In genomic region chr4:169256101-169256612, GRCh38 we compare ENCODE assay signal across 22 cellular contexts. TPM values are rescaled to one million over a fixed set of nuclear protein-coding genes. Genes with fewer than 3 reads are reported as not detected.
DNase-seq lines count a peak whose midpoint lies in the region; ATAC-seq, FAIRE-seq and TF ChIP-seq lines count a peak whose summit lies in the region.
"Had no signal": no experiment of that assay in that cellular context is flagged by ENCODE, and none has a peak within 500 bp of the region (broad histone marks: within the 10 kb centered on the region; RNA-seq: fewer than 3 reads in every experiment).

No MANE protein-coding gene starts in this region.

- H2AFZ ChIP-seq in HepG2 (ENCODE audit: low read length) = no peak overlapping the region

- no peak for ATAC-seq in HepG2
- ATAC-seq in right lobe of liver = no peak
- ATAC-seq in pancreas = no peak
- ATAC-seq: effector memory CD8-positive, alpha-beta T cell; left lung; stimulated activated naive CD8-positive, alpha-beta T cell treated with anti-CD3 and anti-CD28 coated beads, Interleukin-15, Interleukin-2, amounts not matched to agents 100 U/mL and 50 U/mL, for 24 hours had no signal

- H3K27ac ChIP-seq in HepG2 (ENCODE audit: extremely low read length, insufficient read depth, low read length) = no peak overlapping the region
- H3K27ac ChIP-seq in right lobe of liver = no peak overlapping the region
- H3K27ac ChIP-seq in SJSA1 = peak overlapping the region; percentile 94; the same call in 1 of the 2 replicates
- H3K27ac ChIP-seq in spleen = no peak overlapping the region
- no peak overlapping the region for H3K27ac ChIP-seq in endodermal cell (ENCODE audit: low read depth, low read length)
- no peak overlapping the region for H3K27ac ChIP-seq in pancreas
- H3K27ac ChIP-seq: SK-N-MC had no signal

- H3K4me3 ChIP-seq in HepG2 (replicated peaks in 1 of 3; ENCODE audit: insufficient read depth in 1 of 3, low read depth in 2 of 3, low read length in 3 of 3) (no peak overlapping the region), right lobe of liver (no peak overlapping the region), SJSA1 (no peak overlapping the region), spleen (no peak overlapping the region), endodermal cell (ENCODE audit: low read length) (no peak overlapping the region), pancreas (no peak overlapping the region)
- H3K4me3 ChIP-seq: left lung, SK-N-MC had no signal

- in situ Hi-C loops in HepG2 (cut with HindIII; ENCODE audit: extremely low pct_ligation_motif_present, low pct_unique_long_range_greater_than_20kb) = no loop called here

- no peaks in the 10 kb centered on the region for H3K9me3 Mint-ChIP-seq in endodermal cell
- H3K9me3 Mint-ChIP-seq: CD4-positive, alpha-beta memory T cell; effector memory CD8-positive, alpha-beta T cell; type B pancreatic cell had no signal

- H3K4me1 ChIP-seq in HepG2 (ENCODE audit: insufficient read depth, low read length) (peaks cover 62% of the 10 kb centered on the region), right lobe of liver (peaks cover 0 to 53% (median 24%) of the 10 kb centered on the region in 4 donors), SJSA1 (replicated peaks) (peaks cover 77% of the 10 kb centered on the region), spleen (peaks cover 9 to 66% (median 39%) of the 10 kb centered on the region in 6 donors), endodermal cell (ENCODE audit: control insufficient read depth, insufficient read depth, low read length) (peaks cover 29% of the 10 kb centered on the region), pancreas (peaks cover 34 to 65% (median 54%) of the 10 kb centered on the region in 3 donors)

- 96% methylated on average over 3 of the region's 3 CpGs for WGBS in HepG2 (ENCODE audit: low lambda C conversion rate)
- 85% methylated on average over 3 of the region's 3 CpGs for WGBS in right lobe of liver (ENCODE audit: insufficient coverage, low coverage, low lambda C conversion rate, missing lambda C conversion rate)
- 80 to 88% (median 82%) methylated on average over 3 of the region's 3 CpGs for WGBS in spleen, 5 donors
- WGBS in endodermal cell (ENCODE audit: insufficient coverage in 1 of 2, insufficient read length in 1 of 2), 2 experiments = 93% methylated on average over 2 of the region's 3 CpGs; no CpG with 5 or more reads in 1 of the 2 experiments
- WGBS in pancreas, 2 donors = 83 to 95% methylated on average over 3 of the region's 3 CpGs

- H3K36me3 Mint-ChIP-seq in endodermal cell (ENCODE audit: low read depth) = no peaks in the 10 kb centered on the region
- H3K36me3 Mint-ChIP-seq: CD4-positive, alpha-beta memory T cell; type B pancreatic cell had no signal

- intact Hi-C loops in HepG2 (cut with micrococcal nuclease; ENCODE audit: unreplicated experiment) (no loop called here), right lobe of liver (cut with DNase I) (no loop called here), spleen (cut with DNase I; ENCODE audit: low total_unique reads) (no loop called here), pancreas (cut with DNase I) (no loop called here)

- POLR2A ChIA-PET in HepG2 (lab: Yijun Ruan, JAX) = interaction anchor here (1.4 kb wide), 1 partner anchor 13 kb away, joined by 4 read pairs; no protein-coding TSS in a partner anchor

- H3K27me3 ChIP-seq in HepG2 (ENCODE audit: control insufficient read depth in 1 of 2, insufficient read depth in 2 of 2, low read length in 2 of 2) (no peaks in the 10 kb centered on the region), right lobe of liver (no peaks in the 10 kb centered on the region), SJSA1 (replicated peaks) (no peaks in the 10 kb centered on the region), spleen (replicated peaks in 1 of 7) (no peaks in the 10 kb centered on the region), endodermal cell (ENCODE audit: control insufficient read depth, insufficient read depth, low read length, poor library complexity, severe bottlenecking) (no peaks in the 10 kb centered on the region), pancreas (no peaks in the 10 kb centered on the region)
- H3K27me3 ChIP-seq: left lung had no signal

- TF ChIP-seq RAD21 in HepG2 (CRISPR knock-in tag; IDR thresholded peaks at IDR 0.05) = no peak

- no peak for DNase-seq in HepG2 (ENCODE audit: low spot score)
- DNase-seq in right lobe of liver = no peak
- no peak for DNase-seq in SJSA1 (ENCODE audit: low read depth in 1 of 2, low spot score in 2 of 2)
- DNase-seq in glomerular visceral epithelial cell (ENCODE audit: extremely low spot score) = peak; percentile 33
- DNase-seq in spleen = no peak
- DNase-seq in endodermal cell = no peak
- no peak for DNase-seq in pancreas
- DNase-seq in SHP77 (lab: John Stamatoyannopoulos, UW) = no peak
- DNase-seq: ACHN; activated CD4-positive, alpha-beta T cell treated with anti-CD3 and anti-CD28 coated beads, Interleukin-2, amount 50 U/mL, for 1 hour; CD4-positive, alpha-beta memory T cell; effector memory CD8-positive, alpha-beta T cell; foreskin melanocyte; left lung; NCI-H1092; NCI-H2107; NCI-H524 treated with DMSO at 0.1 percent for 48 hours; retina; stimulated activated naive CD8-positive, alpha-beta T cell treated with anti-CD3 and anti-CD28 coated beads, Interleukin-15, Interleukin-2, amounts not matched to agents 100 U/mL and 50 U/mL, for 24 hours had no signal

- no peaks in the 10 kb centered on the region for H3K27me3 Mint-ChIP-seq in endodermal cell (ENCODE audit: insufficient read depth)
- H3K27me3 Mint-ChIP-seq: type B pancreatic cell had no signal

- TF ChIP-seq EP300 in HepG2 (IDR thresholded peaks at IDR 0.05; ENCODE audit: low read depth in 2 of 2, low read length in 2 of 2) (no peak), HepG2 (CRISPR knock-in tag; IDR thresholded peaks at IDR 0.05; ENCODE audit: borderline replicate concordance) (no peak)

- H3K79me2 ChIP-seq in HepG2 (ENCODE audit: insufficient read depth, low read length) = peaks cover 11% of the 10 kb centered on the region

- H3K36me3 ChIP-seq in HepG2 (replicated peaks in 1 of 2; ENCODE audit: control insufficient read depth in 1 of 2, insufficient read depth in 2 of 2, low read length in 2 of 2) (no peaks in the 10 kb centered on the region), right lobe of liver (no peaks in the 10 kb centered on the region), SJSA1 (peaks cover 15% of the 10 kb centered on the region), spleen (no peaks in the 10 kb centered on the region), endodermal cell (ENCODE audit: control insufficient read depth, insufficient read depth, low read length) (no peaks in the 10 kb centered on the region), pancreas (no peaks in the 10 kb centered on the region)
- H3K36me3 ChIP-seq: left lung had no signal

- no peak overlapping the region for H3K27ac Mint-ChIP-seq in endodermal cell
- H3K27ac Mint-ChIP-seq: CD4-positive, alpha-beta memory T cell; effector memory CD8-positive, alpha-beta T cell; type B pancreatic cell had no signal

- peaks cover 65% of the 10 kb centered on the region for H3K4me1 Mint-ChIP-seq in endodermal cell
- H3K4me1 Mint-ChIP-seq: CD4-positive, alpha-beta memory T cell had no signal

- no peak for TF ChIP-seq POLR2A in HepG2 (IDR thresholded peaks at IDR 0.05; ENCODE audit: insufficient read depth in 1 of 2, low read depth in 2 of 2, low read length in 2 of 2)
- no peak for TF ChIP-seq POLR2A in right lobe of liver (IDR thresholded peaks at IDR 0.05)
- TF ChIP-seq POLR2A in spleen (IDR thresholded peaks at IDR 0.05) = no peak

- CTCF ChIA-PET in HepG2 (lab: Yijun Ruan, JAX; ENCODE audit: low intra/inter-chr PET ratio, low total read pairs) = no interaction called here

- FAIRE-seq in HepG2 (lab: Jason Lieb, UNC) = no peak
- no peak for FAIRE-seq in pancreas (lab: Jason Lieb, UNC)
- FAIRE-seq: H54 had no signal

- no TSS peak for BruUV-seq in HepG2 (replicated peaks; lab: Mats Ljungman, UMichigan)

- H3K4me3 Mint-ChIP-seq in endodermal cell = no peak overlapping the region
- H3K4me3 Mint-ChIP-seq: CD4-positive, alpha-beta memory T cell; effector memory CD8-positive, alpha-beta T cell; type B pancreatic cell had no signal

- H4K20me1 ChIP-seq in HepG2 (ENCODE audit: insufficient read depth, low read length) = no peaks in the 10 kb centered on the region

- H3K9me3 ChIP-seq in HepG2 (ENCODE audit: low read length) (no peaks in the 10 kb centered on the region), right lobe of liver (no peaks in the 10 kb centered on the region), SJSA1 (replicated peaks) (no peaks in the 10 kb centered on the region), spleen (no peaks in the 10 kb centered on the region), endodermal cell (ENCODE audit: control insufficient read depth, low read length) (no peaks in the 10 kb centered on the region), pancreas (no peaks in the 10 kb centered on the region)
- H3K9me3 ChIP-seq: left lung had no signal

- no peak overlapping the region for H3K9ac ChIP-seq in HepG2 (ENCODE audit: insufficient read depth, low read depth, low read length)
- H3K9ac ChIP-seq in endodermal cell (ENCODE audit: extremely low read depth, low read length, poor library complexity, severe bottlenecking) = no peak overlapping the region

- no peak overlapping the region for H3K4me2 ChIP-seq in HepG2 (ENCODE audit: low read depth, low read length)

- TF ChIP-seq CTCF in HepG2 (CRISPR knock-in tag; IDR thresholded peaks at IDR 0.05) (no peak), right lobe of liver (IDR thresholded peaks at IDR 0.05) (no peak), spleen (IDR thresholded peaks at IDR 0.05 in 8 of 11, conservative IDR thresholded peaks at IDR 0.05 in 3 of 11) (no peak), endodermal cell (conservative IDR thresholded peaks at IDR 0.05) (no peak), pancreas (IDR thresholded peaks at IDR 0.05) (no peak)

RNA-seq across cellular contexts. Expression of gene SH3RF1, which starts 14.6 kb away (rescaled TPM):
- 3.2 and 3.8 TPM in 2 replicates for total RNA-seq in HepG2 (2016; rRNA removed; fragmentation: Illumina TruSeq; extraction: Trizol)
- 1.3 and 2.3 TPM in 2 replicates for total RNA-seq in HepG2 (2016; cell fraction: cytosol; rRNA removed; fragmentation: Illumina TruSeq; extraction: Trizol; ENCODE audit: low read depth)
- 3.0 and 3.3 TPM in 2 replicates for total RNA-seq in HepG2 (2016; cell fraction: insoluble cytoplasmic fraction; rRNA removed; fragmentation: Illumina TruSeq; extraction: Trizol)
- 2.4 and 2.6 TPM in 2 replicates for total RNA-seq in HepG2 (2016; cell fraction: membrane; rRNA removed; fragmentation: Illumina TruSeq; extraction: Trizol)
- 7.0 and 12.0 TPM in 2 replicates for total RNA-seq in HepG2 (2016; cell fraction: nucleus; rRNA removed; fragmentation: Illumina TruSeq; extraction: Trizol)
- polyA plus RNA-seq in HepG2 (2011; rRNA removed) = 3.1 and 3.2 TPM in 2 replicates
- 1.9 and 2.5 TPM in 2 replicates for polyA plus RNA-seq in HepG2 (2011; cell fraction: cytosol; rRNA removed)
- polyA plus RNA-seq in HepG2 (2011; cell fraction: nucleus; rRNA removed) = 5.0 and 7.8 TPM in 2 replicates
- polyA plus RNA-seq in HepG2 (2012) = 1.9 and 2.2 TPM in 2 replicates
- 0.23 and 0.25 TPM in 2 replicates for polyA plus RNA-seq in HepG2 (2016; cell fraction: cytosol; fragmentation: Illumina TruSeq; extraction: Trizol; ENCODE audit: low read depth)
- 2.4 and 2.7 TPM in 2 replicates for polyA plus RNA-seq in HepG2 (2016; cell fraction: insoluble cytoplasmic fraction; fragmentation: Illumina TruSeq; extraction: Trizol; ENCODE audit: low read depth)
- polyA plus RNA-seq in HepG2 (2016; cell fraction: membrane; fragmentation: Illumina TruSeq; extraction: Trizol; ENCODE audit: low read depth) = 0.74 and 0.91 TPM in 2 replicates
- 2.8 and 3.6 TPM in 2 replicates for polyA plus RNA-seq in HepG2 (2016; cell fraction: nucleus; fragmentation: Illumina TruSeq; extraction: Trizol; ENCODE audit: insufficient read depth, low read depth)
- 25.0 and 59.0 TPM in 2 replicates for polyA minus RNA-seq in HepG2 (2011; rRNA and poly(A)+ RNA removed; ENCODE audit: low replicate concordance)
- 4.5 and 7.2 TPM in 2 replicates for polyA minus RNA-seq in HepG2 (2011; cell fraction: cytosol; rRNA and poly(A)+ RNA removed)
- 26.3 and 31.1 TPM in 2 replicates for polyA minus RNA-seq in HepG2 (2011; cell fraction: nucleus; rRNA and poly(A)+ RNA removed)
- total RNA-seq in right lobe of liver = 10 to 100 TPM in 1 of 6 experiments, 1 to 10 TPM in 5; 5.5 to 11.0 (median 7.3) TPM
- total RNA-seq in SJSA1 (2014; rRNA removed; shearing (Covaris generic)) = 9.0 and 14.1 TPM in 2 replicates
- 10 to 100 TPM in 5 of 7 donors, 1 to 10 TPM in 2; 7.1 to 18.6 (median 11.8) TPM for total RNA-seq in spleen
- polyA plus RNA-seq in spleen = 1 to 10 TPM; 1.1 to 2.3 (median 1.4) TPM
- 10 to 100 TPM; 37.6 to 68.8 TPM for total RNA-seq in endodermal cell
- polyA plus RNA-seq in endodermal cell (2013, experiment 1 of 2) = 17.6 TPM
- 16.1 TPM for polyA plus RNA-seq in endodermal cell (2013, experiment 2 of 2)
- 10 to 100 TPM; 10.2 to 30.6 (median 15.1) TPM for total RNA-seq in pancreas
- polyA plus RNA-seq in pancreas = 1 to 10 TPM; 4.0 to 5.6 TPM
